In genomic region chr17:49964539-49965521, GRCh38 we compare ENCODE assay signal across 13 cellular contexts. TPM values are rescaled to one million over a fixed set of nuclear protein-coding genes. Genes with fewer than 3 reads are reported as not detected.
DNase-seq lines count a peak whose midpoint lies in the region; ATAC-seq lines count a peak whose summit lies in the region.
"Had no signal": no experiment of that assay in that cellular context is flagged by ENCODE, and none has a peak within 500 bp of the region (broad histone marks: within the 10 kb centered on the region; RNA-seq: fewer than 3 reads in every experiment).

No MANE protein-coding gene starts in this region.

- H2AK5ac ChIP-seq in neuronal stem cell (ENCODE audit: low read depth, low read length): peak overlapping the region; percentile 61

- no peaks in the 10 kb centered on the region for H3K36me3 ChIP-seq in ES-I3 (ENCODE audit: insufficient read depth, low read length)
- no peaks in the 10 kb centered on the region for H3K36me3 ChIP-seq in neuronal stem cell (replicated peaks in 1 of 2; ENCODE audit: control insufficient read depth in 2 of 2, insufficient read depth in 2 of 2, low read length in 2 of 2)
- no peaks in the 10 kb centered on the region for H3K36me3 ChIP-seq in HAP-1 (replicated peaks)
- H3K36me3 ChIP-seq: esophagus squamous epithelium, MG63 had no signal

- in situ Hi-C loops in HAP-1 (cut with MboI; ENCODE audit: low sequenced_read_pairs): no loop called here

- H3K23ac ChIP-seq in neuronal stem cell (ENCODE audit: low read depth, low read length, poor library complexity): peak overlapping the region; percentile 44

- H3K4me1 ChIP-seq in ES-I3 (ENCODE audit: insufficient read depth, low read length) (peaks cover 25% of the 10 kb centered on the region; the same call in 1 of the 2 replicates), neuronal stem cell (ENCODE audit: control insufficient read depth in 2 of 2, insufficient read depth in 1 of 2, low read depth in 1 of 2, low read length in 2 of 2) (peaks cover 12 to 22% of the 10 kb centered on the region in 2 donors), HAP-1 (no peaks in the 10 kb centered on the region; the same call in 1 of the 2 replicates)

- H2BK5ac ChIP-seq in neuronal stem cell (ENCODE audit: low read length): no peak overlapping the region

- no peak overlapping the region for H2BK120ac ChIP-seq in neuronal stem cell (ENCODE audit: low read depth, low read length)

- ATAC-seq in HG03108 (IDR thresholded peaks at IDR 0.05; ENCODE audit: unreplicated experiment): no peak

- H2AFZ ChIP-seq in neuronal stem cell (ENCODE audit: low read length): peak overlapping the region; percentile 40

- WGBS in neuronal stem cell (ENCODE audit: extremely low coverage in 2 of 2, insufficient read length in 2 of 2, insufficient replicate concordance in 1 of 2), 2 donors: no CpG with 5 or more reads among the region's 63 CpGs

- H3K4me3 ChIP-seq in neuronal stem cell (ENCODE audit: low read length in 2 of 2) (no peak overlapping the region), HAP-1 (no peak overlapping the region)
- H3K4me3 ChIP-seq: MG63, testis had no signal

- H3K14ac ChIP-seq in neuronal stem cell (ENCODE audit: low read length): no peak overlapping the region

- no peak overlapping the region for H3K4me2 ChIP-seq in neuronal stem cell (ENCODE audit: insufficient read depth, low read length, poor library complexity, severe bottlenecking)

- H3K18ac ChIP-seq in neuronal stem cell (ENCODE audit: low read length): peak overlapping the region; percentile 76

- no peak overlapping the region for H4K8ac ChIP-seq in neuronal stem cell (ENCODE audit: low read depth, low read length)

- H3K4ac ChIP-seq in neuronal stem cell (ENCODE audit: low read length): no peak overlapping the region

- H3K27me3 ChIP-seq in neuronal stem cell (ENCODE audit: control insufficient read depth in 3 of 3, insufficient read depth in 3 of 3, low read depth in 1 of 3, low read length in 3 of 3) (peaks cover 48 to 83% (median 78%) of the 10 kb centered on the region in 3 experiments), HAP-1 (ENCODE audit: low read depth) (peaks cover 13% of the 10 kb centered on the region)
- H3K27me3 ChIP-seq: MG63 had no signal

- H3K79me1 ChIP-seq in neuronal stem cell (ENCODE audit: low read depth, low read length): no peaks in the 10 kb centered on the region

- peak overlapping the region; percentile 11 for H2BK15ac ChIP-seq in neuronal stem cell (ENCODE audit: low read length)

- no peaks in the 10 kb centered on the region for H3K9me3 ChIP-seq in ES-I3 (ENCODE audit: control insufficient read depth, insufficient read depth, low read length)
- peaks cover 0 to 3% of the 10 kb centered on the region in 2 donors for H3K9me3 ChIP-seq in neuronal stem cell (replicated peaks in 1 of 2; ENCODE audit: control insufficient read depth in 2 of 2, insufficient read depth in 1 of 2, low read depth in 1 of 2, low read length in 2 of 2)
- H3K9me3 ChIP-seq in HAP-1: no peaks in the 10 kb centered on the region
- H3K9me3 ChIP-seq: esophagus squamous epithelium, MG63, testis had no signal

- peak; percentile 28 to 36 for DNase-seq in activated CD4-positive, alpha-beta T cell treated with anti-CD3 and anti-CD28 coated beads, Interleukin-2, amount 50 U/mL, for 48 hours
- DNase-seq in central memory CD4-positive, alpha-beta T cell: peak; percentile 33
- DNase-seq in neuronal stem cell (ENCODE audit: low spot score) (no peak), HAP-1 (ENCODE audit: low spot score in 2 of 2) (no peak), ecto neural progenitor cell (ENCODE audit: low spot score) (no peak), SW 1271 (lab: John Stamatoyannopoulos, UW) (no peak)
- DNase-seq: esophagus squamous epithelium, MG63, occipital lobe, SHP77 treated with DMSO at 0.1 percent for 48 hours, testis had no signal

- H3K9ac ChIP-seq in ES-I3 (ENCODE audit: low read depth, low read length) (peak overlapping the region; percentile 14; the same call in 1 of the 2 replicates), neuronal stem cell (ENCODE audit: low read depth, low read length, poor library complexity) (no peak overlapping the region)

- no peak overlapping the region for H4K91ac ChIP-seq in neuronal stem cell (ENCODE audit: low read depth, low read length, poor library complexity)

- H2BK12ac ChIP-seq in neuronal stem cell (ENCODE audit: low read length): no peak overlapping the region

- H3K27ac ChIP-seq in neuronal stem cell (replicated peaks; ENCODE audit: low read length): no peak overlapping the region
- H3K27ac ChIP-seq: esophagus squamous epithelium, testis had no signal

RNA-seq across cellular contexts. Expression of gene DLX4, which starts 4.2 kb away (rescaled TPM):
- polyA plus RNA-seq in neuronal stem cell (2013, experiment 1 of 2): 0.45 TPM
- polyA plus RNA-seq in neuronal stem cell (2013, experiment 2 of 2): 0.61 TPM

RNA-seq across cellular contexts. Expression of gene DLX3, which starts 30.2 kb away (rescaled TPM):
- polyA plus RNA-seq in neuronal stem cell (2013, experiment 1 of 2): 1.2 TPM
- polyA plus RNA-seq in neuronal stem cell (2013, experiment 2 of 2): 1.1 TPM

Comparison
In these comparisons a context has a peak if more than half of its experiments do, and no peak if none do; other contexts are left out.
1. DNase-seq: peak in activated CD4-positive, alpha-beta T cell treated with anti-CD3 and anti-CD28 coated beads, Interleukin-2, amount 50 U/mL, for 48 hours (2 of 2) and central memory CD4-positive, alpha-beta T cell (single experiment); none in neuronal stem cell (single experiment), HAP-1 (0 of 2), ecto neural progenitor cell (single experiment) and SW 1271 (0 of 2).